Comparison of ENCODE assay signal across 9 cellular contexts in the genomic region with DNA sequence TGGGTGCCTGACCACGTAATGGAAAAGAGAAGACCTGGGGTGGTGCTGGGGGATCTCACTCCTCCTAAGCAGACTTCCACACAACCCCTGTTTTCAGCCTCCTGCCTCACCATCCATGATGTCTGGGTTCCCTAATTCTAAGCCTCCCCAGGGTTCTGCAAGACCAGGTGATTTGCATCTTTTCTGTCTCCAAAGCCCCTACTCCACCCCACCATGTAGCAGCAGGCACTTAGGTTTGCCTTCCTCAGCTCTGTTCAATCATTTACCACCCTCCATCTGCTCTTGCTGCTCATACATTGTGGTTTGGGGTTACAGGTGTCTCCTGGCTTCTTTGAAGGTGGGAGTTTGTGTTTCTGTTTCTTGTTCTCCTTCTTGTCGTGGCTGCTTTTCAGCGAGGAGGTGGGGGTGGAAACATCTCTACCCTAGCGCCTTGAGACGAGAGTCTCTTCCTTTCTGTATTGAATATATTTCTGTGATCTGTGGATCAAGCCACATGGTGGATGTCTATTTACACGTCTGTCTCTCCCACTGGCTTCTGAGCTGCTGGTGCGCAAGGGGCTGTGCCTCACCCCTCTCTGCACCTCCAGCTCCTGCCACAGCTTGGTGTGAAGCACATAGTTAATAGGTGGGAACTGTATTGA. TPM values are rescaled to one million over a fixed set of nuclear protein-coding genes. Genes with fewer than 3 reads are reported as not detected.
DNase-seq lines count a peak whose midpoint lies in the region; ATAC-seq and TF ChIP-seq lines count a peak whose summit lies in the region.
"Had no signal": no experiment of that assay in that cellular context is flagged by ENCODE, and none has a peak within 500 bp of the region (broad histone marks: within the 10 kb centered on the region; RNA-seq: fewer than 3 reads in every experiment).

No MANE protein-coding gene starts in this region.

- peaks cover 0 to 9% (median 6%) of the 10 kb centered on the region in 3 donors for H3K36me3 Mint-ChIP-seq in CD8-positive, alpha-beta memory T cell
- H3K36me3 Mint-ChIP-seq in IgD-negative memory B cell (peaks cover 2% of the 10 kb centered on the region), chondrocyte (ENCODE audit: low read depth) (no peaks in the 10 kb centered on the region)

- H3K4me1 ChIP-seq in CD8-positive, alpha-beta memory T cell (ENCODE audit: insufficient read depth, low read length): peaks cover 76% of the 10 kb centered on the region

- peak; percentile 49 for ATAC-seq in GM21367 (IDR thresholded peaks at IDR 0.05; ENCODE audit: unreplicated experiment)

- H3K27me3 Mint-ChIP-seq in CD8-positive, alpha-beta memory T cell: no peaks in the 10 kb centered on the region
- H3K27me3 Mint-ChIP-seq in IgD-negative memory B cell: no peaks in the 10 kb centered on the region
- H3K27me3 Mint-ChIP-seq in chondrocyte (ENCODE audit: low read depth): peaks cover 34% of the 10 kb centered on the region

- H3K36me3 ChIP-seq in CD8-positive, alpha-beta memory T cell (ENCODE audit: insufficient read depth, low read length): no peaks in the 10 kb centered on the region

- TF ChIP-seq CTCF in chondrocyte (IDR thresholded peaks at IDR 0.05): no peak

- CTCF ChIA-PET in CD8-positive, alpha-beta memory T cell (lab: Charles Lee): interaction anchor here (0.8 to 6.2 kb wide), 8 partner anchors 10 to 41 kb away, joined by 3 to 29 read pairs (median 9); a partner anchor contains a TSS

- peak overlapping the region; percentile 46 to 99 (median 94) for H3K27ac Mint-ChIP-seq in CD8-positive, alpha-beta memory T cell
- H3K27ac Mint-ChIP-seq in IgD-negative memory B cell (peak overlapping the region; percentile 60 to 99 (median 96)), chondrocyte (ENCODE audit: unreplicated experiment) (no peak overlapping the region)

- peak; percentile 36 to 94 (median 86) for DNase-seq in CD8-positive, alpha-beta memory T cell
- peak; percentile 78 for DNase-seq in activated naive CD4-positive, alpha-beta T cell treated with anti-CD3 and anti-CD28 coated beads, Interleukin-2, amount 50 U/mL, for 16 hours
- DNase-seq in cortex of kidney (lab: John Stamatoyannopoulos, UW): no peak
- no peak for DNase-seq in SW480 (ENCODE audit: low spot score)
- DNase-seq in chondrocyte (ENCODE audit: low spot score): no peak
- DNase-seq in putamen (ENCODE audit: low spot score): no peak

- no peaks in the 10 kb centered on the region for H3K27me3 ChIP-seq in CD8-positive, alpha-beta memory T cell (ENCODE audit: insufficient read depth, low read length, poor library complexity, severe bottlenecking)

- peaks cover 63 to 83% (median 76%) of the 10 kb centered on the region in 3 donors for H3K4me1 Mint-ChIP-seq in CD8-positive, alpha-beta memory T cell
- peaks cover 37 to 67% (median 66%) of the 10 kb centered on the region in 3 donors for H3K4me1 Mint-ChIP-seq in IgD-negative memory B cell
- no peaks in the 10 kb centered on the region for H3K4me1 Mint-ChIP-seq in chondrocyte (ENCODE audit: low read depth)
- H3K4me1 Mint-ChIP-seq: neural crest cell had no signal

- no peak overlapping the region for H3K27ac ChIP-seq in CD8-positive, alpha-beta memory T cell (ENCODE audit: low read depth, low read length)

- H3K9me3 ChIP-seq in CD8-positive, alpha-beta memory T cell (ENCODE audit: low read length): no peaks in the 10 kb centered on the region

- H3K4me3 Mint-ChIP-seq in CD8-positive, alpha-beta memory T cell: peak overlapping the region; percentile 6 to 68 (median 61)
- peak overlapping the region; percentile 19 to 93 (median 76) for H3K4me3 Mint-ChIP-seq in IgD-negative memory B cell
- H3K4me3 Mint-ChIP-seq in chondrocyte (ENCODE audit: unreplicated experiment): no peak overlapping the region
- H3K4me3 Mint-ChIP-seq: neural crest cell had no signal

- POLR2A ChIA-PET in CD8-positive, alpha-beta memory T cell (lab: Charles Lee): interaction anchor here (0.8 to 3.2 kb wide), 7 partner anchors 9 to 139 kb away, joined by 3 to 14 read pairs (median 3); a partner anchor contains a TSS

- peaks cover 0 to 2% (median 0%) of the 10 kb centered on the region in 5 donors for H3K9me3 Mint-ChIP-seq in CD8-positive, alpha-beta memory T cell
- peaks cover 0 to 3% (median 1%) of the 10 kb centered on the region in 3 donors for H3K9me3 Mint-ChIP-seq in IgD-negative memory B cell
- no peaks in the 10 kb centered on the region for H3K9me3 Mint-ChIP-seq in chondrocyte (ENCODE audit: low read depth)
- H3K9me3 Mint-ChIP-seq: neural crest cell had no signal

- H3K4me3 ChIP-seq in CD8-positive, alpha-beta memory T cell (ENCODE audit: low read length): peak overlapping the region; percentile 53

RNA-seq across cellular contexts. Expression of a gene that starts 6.6 kb away (rescaled TPM):
- total RNA-seq in CD8-positive, alpha-beta memory T cell: under 1 TPM; 0.24 to 0.62 TPM
- polyA plus RNA-seq in CD8-positive, alpha-beta memory T cell: 0.59 TPM
- polyA plus RNA-seq in IgD-negative memory B cell: 0.95 TPM
- total RNA-seq in chondrocyte: not detected in 3 replicates

RNA-seq across cellular contexts. Expression of a gene that starts 25.2 kb away (rescaled TPM):
- 100 to 1,000 TPM; 433 to 452 TPM for total RNA-seq in CD8-positive, alpha-beta memory T cell
- 1,206 TPM for polyA plus RNA-seq in CD8-positive, alpha-beta memory T cell
- polyA plus RNA-seq in IgD-negative memory B cell: 1,067 TPM
- 0.20 TPM in 1 of 3 replicates, not detected in the others for total RNA-seq in chondrocyte

RNA-seq across cellular contexts. Expression of a gene that starts 30.8 kb away (rescaled TPM):
- total RNA-seq in CD8-positive, alpha-beta memory T cell: 1 to 10 TPM; 3.6 to 4.3 TPM
- 1.8 TPM for polyA plus RNA-seq in CD8-positive, alpha-beta memory T cell
- polyA plus RNA-seq in IgD-negative memory B cell: 1.0 TPM
- total RNA-seq in chondrocyte: 11.3 to 27.7 TPM (median 14.6 TPM) in 3 replicates

Comparison
In these comparisons a context has a peak if more than half of its experiments do, and no peak if none do; other contexts are left out.
1. DNase-seq: peak in CD8-positive, alpha-beta memory T cell (5 of 5) and activated naive CD4-positive, alpha-beta T cell treated with anti-CD3 and anti-CD28 coated beads, Interleukin-2, amount 50 U/mL, for 16 hours (single experiment); none in cortex of kidney (single experiment), SW480 (single experiment), chondrocyte (single experiment) and putamen (single experiment).
2. RNA of a gene that starts 25.2 kb away (total RNA-seq): 433 to 452 TPM in CD8-positive, alpha-beta memory T cell; 0.20 TPM in chondrocyte; every median in the first group is over 100 times any median in the second.